ENCODE assay signal across 9 cellular contexts in the genomic region with DNA sequence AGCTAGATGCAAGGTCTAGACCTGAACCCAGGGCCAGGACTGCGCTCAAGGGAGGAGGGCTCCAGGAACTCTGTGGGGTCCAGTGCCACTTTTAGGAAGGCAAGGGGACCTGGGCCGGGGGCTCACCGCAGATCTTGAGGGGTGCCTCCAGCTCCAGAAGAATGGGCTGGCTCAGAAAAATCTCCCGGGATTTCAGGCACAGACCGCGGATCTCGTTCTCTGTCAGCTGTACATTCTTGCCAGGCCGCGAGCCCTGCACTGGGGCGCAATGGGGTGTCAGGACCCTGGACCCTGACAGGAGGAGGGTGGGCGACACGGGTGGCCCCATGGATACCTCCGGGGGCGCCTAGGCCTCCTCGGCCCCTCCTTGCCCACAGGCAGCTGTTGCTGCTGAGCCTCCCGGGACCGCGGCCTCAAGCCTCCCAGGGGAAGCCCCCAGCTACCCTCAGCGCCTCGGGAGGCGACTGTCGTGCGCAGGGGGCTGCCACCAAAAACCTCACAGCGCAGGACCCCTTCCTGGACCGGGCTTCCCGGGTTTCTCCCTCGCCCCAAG. TPM values are rescaled to one million over a fixed set of nuclear protein-coding genes. Genes with fewer than 3 reads are reported as not detected.
A peak's percentile ranks its signal among the peaks of the same experiment; 100 is the strongest.
DNase-seq lines count a peak whose midpoint lies in the region; ATAC-seq and TF ChIP-seq lines count a peak whose summit lies in the region.
"Had no signal": no experiment of that assay in that cellular context is flagged by ENCODE, and none has a peak within 500 bp of the region (broad histone marks: within the 10 kb centered on the region; RNA-seq: fewer than 3 reads in every experiment).

No MANE protein-coding gene starts in this region.

- TF ChIP-seq CTCF in mammary epithelial cell (conservative IDR thresholded peaks at IDR 0.05 in 1 of 2, IDR thresholded peaks at IDR 0.05 in 1 of 2; ENCODE audit: extremely low read depth in 1 of 2, insufficient read depth in 1 of 2, low read depth in 1 of 2, low read length in 2 of 2) = no peak

- CTCF ChIA-PET in mammary epithelial cell (lab: Charles Lee; ENCODE audit: low non-redundant PET) = interaction anchor here (0.6 to 1.0 kb wide), 6 partner anchors 47 to 921 kb away, joined by 3 to 20 read pairs (median 4); partner anchors contain the start of genes AIP and DPP3

- DNase-seq in T-helper 1 cell (no peak), mammary epithelial cell (no peak), NCI-H2107 (lab: John Stamatoyannopoulos, UW) (no peak), GM19238 (ENCODE audit: insufficient read length, low spot score) (no peak), NCI-H446 (lab: John Stamatoyannopoulos, UW) (no peak)

- intact Hi-C loops in mammary epithelial cell (cut with micrococcal nuclease) = loop anchor here (1.0 to 5.0 kb wide), 4 partner anchors 28 to 105 kb away; partner anchors contain the start of genes AIP, RPS6KB2 and TMEM134

- H3K9ac ChIP-seq in mammary epithelial cell (ENCODE audit: insufficient read depth, low read length) = peak overlapping the region; percentile 73

- no peaks in the 10 kb centered on the region for H3K9me3 Mint-ChIP-seq in T-helper 1 cell treated with Interleukin-12 subunit alpha and Interleukin-12 subunit beta and Interleukin-4 antibody, amounts not matched to agents 30 μg/mL and 1 μg/mL, for 36 hours

- under 1% methylated on average over 17 of the region's 27 CpGs for WGBS in mammary epithelial cell (ENCODE audit: low coverage, missing lambda C conversion rate)

- dilution Hi-C loops in mammary epithelial cell (cut with HindIII; ENCODE audit: low sequenced_read_pairs) = no loop called here

- BruUV-seq in mammary epithelial cell (replicated peaks; lab: Mats Ljungman, UMichigan) = TSS peak; percentile 25

- no peaks in the 10 kb centered on the region for H3K27me3 Mint-ChIP-seq in T-helper 1 cell treated with Interleukin-12 subunit alpha and Interleukin-12 subunit beta and Interleukin-4 antibody, amounts not matched to agents 30 μg/mL and 1 μg/mL, for 36 hours (ENCODE audit: low read depth)

- H3K79me2 ChIP-seq in mammary epithelial cell (ENCODE audit: insufficient read depth, low read length) = peaks cover 24% of the 10 kb centered on the region

- in situ Hi-C loops in mammary epithelial cell (cut with MboI; ENCODE audit: low sequenced_read_pairs in 2 of 2) = loop anchor here in 1 of 2 donors (5.0 kb wide), 1 partner anchor 106 kb away; the partner anchor contains the start of genes CDK2AP2 and PITPNM1

- peak overlapping the region; percentile 75 for H2AFZ ChIP-seq in mammary epithelial cell (ENCODE audit: low read depth, low read length)

- H3K4me1 ChIP-seq in mammary epithelial cell (ENCODE audit: insufficient read depth, low read length) (peaks cover 19% of the 10 kb centered on the region), mononuclear cell (ENCODE audit: insufficient read depth, low read length) (peaks cover 89% of the 10 kb centered on the region)

- H3K27ac Mint-ChIP-seq in T-helper 1 cell treated with Interleukin-12 subunit alpha and Interleukin-12 subunit beta and Interleukin-4 antibody, amounts not matched to agents 30 μg/mL and 1 μg/mL, for 36 hours = peak overlapping the region; percentile 49

- H3K4me2 ChIP-seq in mammary epithelial cell (ENCODE audit: insufficient read depth, low read depth, low read length) = peak overlapping the region; percentile 92

- peak overlapping the region; percentile 58 for H3K27ac ChIP-seq in mammary epithelial cell (ENCODE audit: insufficient read depth, low read depth, low read length)

- H4K20me1 ChIP-seq in mammary epithelial cell (ENCODE audit: insufficient read depth, low read length) = no peaks in the 10 kb centered on the region

- H3K4me3 ChIP-seq in mammary epithelial cell (replicated peaks in 1 of 3; ENCODE audit: insufficient read depth in 1 of 3, low read depth in 2 of 3, low read length in 3 of 3) = peak overlapping the region; percentile 85 to 95 (median 89)
- peak overlapping the region; percentile 86 for H3K4me3 ChIP-seq in mononuclear cell (ENCODE audit: low read length)

- peaks cover 45% of the 10 kb centered on the region for H3K36me3 Mint-ChIP-seq in T-helper 1 cell treated with Interleukin-12 subunit alpha and Interleukin-12 subunit beta and Interleukin-4 antibody, amounts not matched to agents 30 μg/mL and 1 μg/mL, for 36 hours (ENCODE audit: low read depth)

- H3K36me3 ChIP-seq in mammary epithelial cell (ENCODE audit: insufficient read depth, low read length) = peaks cover 6% of the 10 kb centered on the region

- H3K27me3 ChIP-seq in mammary epithelial cell (ENCODE audit: insufficient read depth, low read length) (no peaks in the 10 kb centered on the region), mononuclear cell (ENCODE audit: insufficient read depth, low read length) (no peaks in the 10 kb centered on the region)

- H3K9me3 ChIP-seq in mammary epithelial cell (replicated peaks; ENCODE audit: insufficient read depth, low read length) = no peaks in the 10 kb centered on the region
- H3K9me3 ChIP-seq in mononuclear cell (ENCODE audit: low read depth, low read length) = no peaks in the 10 kb centered on the region

- ATAC-seq in HG03565 (IDR thresholded peaks at IDR 0.05; ENCODE audit: unreplicated experiment) = peak; percentile 15

- peaks cover 29% of the 10 kb centered on the region for H3K4me1 Mint-ChIP-seq in T-helper 1 cell treated with Interleukin-12 subunit alpha and Interleukin-12 subunit beta and Interleukin-4 antibody, amounts not matched to agents 30 μg/mL and 1 μg/mL, for 36 hours (ENCODE audit: low read depth)

- H3K4me3 Mint-ChIP-seq in T-helper 1 cell treated with Interleukin-12 subunit alpha and Interleukin-12 subunit beta and Interleukin-4 antibody, amounts not matched to agents 30 μg/mL and 1 μg/mL, for 36 hours = peak overlapping the region; percentile 92

RNA-seq across cellular contexts. Expression of gene PPP1CA, which starts 0.6 kb away (rescaled TPM):
- total RNA-seq in mammary epithelial cell = 100 to 1,000 TPM; 178 to 182 TPM
- polyA plus RNA-seq in mammary epithelial cell = 331 TPM
- polyA minus RNA-seq in mammary epithelial cell = 255 TPM
- total RNA-seq in mononuclear cell = 126 TPM

RNA-seq across cellular contexts. Expression of gene TBC1D10C, which starts 2.9 kb away (rescaled TPM):
- under 1 TPM in 1 of 2 donors, not detected in 1; 0.17 TPM for total RNA-seq in mammary epithelial cell
- not detected for polyA plus RNA-seq in mammary epithelial cell
- not detected for polyA minus RNA-seq in mammary epithelial cell
- total RNA-seq in mononuclear cell = 51.6 TPM
- total RNA-seq: Daoy had no signal

RNA-seq across cellular contexts. Expression of gene RAD9A, which starts 9.2 kb away (rescaled TPM):
- 10 to 100 TPM in 1 of 2 donors, 1 to 10 TPM in 1; 6.5 to 17.2 TPM for total RNA-seq in mammary epithelial cell
- 15.4 TPM for polyA plus RNA-seq in mammary epithelial cell
- 4.8 TPM for polyA minus RNA-seq in mammary epithelial cell
- total RNA-seq in mononuclear cell = 7.8 TPM

RNA-seq across cellular contexts. Expression of gene CARNS1, which starts 14.5 kb away (rescaled TPM):
- total RNA-seq in mammary epithelial cell (under 1 TPM; 0.12 to 0.33 TPM), mononuclear cell (3.3 TPM)
- polyA plus RNA-seq in mammary epithelial cell = 0.03 TPM
- not detected for polyA minus RNA-seq in mammary epithelial cell

RNA-seq across cellular contexts. Expression of gene RPS6KB2, which starts 27.3 kb away (rescaled TPM):
- total RNA-seq in mammary epithelial cell = 10 to 100 TPM; 35.7 to 62.3 TPM
- 58.7 TPM for polyA plus RNA-seq in mammary epithelial cell
- polyA minus RNA-seq in mammary epithelial cell = 76.8 TPM
- total RNA-seq in mononuclear cell = 52.1 TPM

Comparison
In these comparisons a context has a peak if more than half of its experiments do, and no peak if none do; other contexts are left out.
1. RNA of gene TBC1D10C, which starts 2.9 kb away (total RNA-seq): 51.6 TPM in mononuclear cell (single experiment); 0.17 TPM in mammary epithelial cell; every median in the first group is over 10 times any median in the second.